39 cellular contexts compared by ENCODE assay signal in the genomic region with DNA sequence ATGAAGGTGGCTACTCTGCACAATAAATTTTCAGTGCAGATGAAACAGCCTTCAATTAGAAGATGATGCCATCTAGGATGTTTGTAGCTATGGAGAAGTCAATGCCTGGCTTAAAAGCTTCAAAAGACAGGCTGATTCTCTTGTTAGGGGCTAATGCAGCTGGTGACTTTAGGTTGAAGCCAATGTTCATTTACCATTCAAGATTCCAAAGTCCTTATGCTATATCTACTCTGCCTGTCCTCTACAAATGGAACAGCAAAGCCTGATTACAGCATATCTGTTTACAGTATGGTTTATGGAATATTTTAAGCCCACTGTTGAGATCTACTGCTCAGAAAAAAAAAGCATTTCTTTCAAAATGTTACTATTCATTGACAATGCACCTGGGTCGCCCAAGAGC. TPM values are rescaled to one million over a fixed set of nuclear protein-coding genes. Genes with fewer than 3 reads are reported as not detected.
"Had no signal": no experiment of that assay in that cellular context is flagged by ENCODE, and none has a peak within 500 bp of the region (broad histone marks: within the 10 kb centered on the region; RNA-seq: fewer than 3 reads in every experiment).

No MANE protein-coding gene starts in this region.

- DNase-seq: activated effector memory CD4-positive, alpha-beta T cell treated with anti-CD3 and anti-CD28 coated beads, Interleukin-2, amount 50 U/mL, for 16 hours; activated effector memory CD4-positive, alpha-beta T cell treated with Interleukin-2 at 50 U/mL for 16 hours; activated gamma-delta T cell; activated gamma-delta T cell treated with Interleukin-2 at 50 U/mL for 16 hours; activated naive CD4-positive, alpha-beta T cell; activated naive CD4-positive, alpha-beta T cell treated with anti-CD3 and anti-CD28 coated beads for 36 hours; activated naive CD4-positive, alpha-beta T cell treated with anti-CD3 and anti-CD28 coated beads, Interleukin-2, amount 10 ng/mL, durations not matched to agents 7 days and 5 days; activated naive CD4-positive, alpha-beta T cell treated with anti-CD3 and anti-CD28 coated beads, Interleukin-2, amount 50 U/mL, for 16 hours; activated naive CD4-positive, alpha-beta T cell treated with Interleukin-2 at 50 U/mL for 16 hours; activated naive CD8-positive, alpha-beta T cell treated with anti-CD3 and anti-CD28 coated beads for 36 hours; activated naive CD8-positive, alpha-beta T cell treated with anti-CD3 and anti-CD28 coated beads, Interleukin-2, amount 10 ng/mL, durations not matched to agents 7 days and 5 days; activated naive CD8-positive, alpha-beta T cell treated with anti-CD3 and anti-CD28 coated beads, Interleukin-2, amount 50 U/mL, for 24 hours; activated T-cell treated with anti-CD3 and anti-CD28 coated beads, Interleukin-2, amount 50 U/mL, for 1 hour; activated T-cell treated with anti-CD3 and anti-CD28 coated beads, Interleukin-2, amount 50 U/mL, for 24 hours; activated T-cell treated with anti-CD3 and anti-CD28 coated beads, Interleukin-2, amount 50 U/mL, for 4 hours; activated T-cell treated with anti-CD3 and anti-CD28 coated beads, Interleukin-2, amount 50 U/mL, for 48 hours; activated T-cell treated with anti-CD3 and anti-CD28 coated beads, Interleukin-2, amount 50 U/mL, for 72 hours; adrenal gland; amniotic stem cell; amygdala; anterior cingulate cortex; aorta; body of pancreas; brain microvascular endothelial cell; caudate nucleus; central memory CD4-positive, alpha-beta T cell; cerebellar nuclear complex had no signal

- H3K9me3 ChIP-seq: body of pancreas had no signal

- H3K27me3 ChIP-seq: adrenal gland, ascending aorta, body of pancreas, brain microvascular endothelial cell, breast epithelium, cardiac muscle cell had no signal

- FAIRE-seq: bronchial epithelial cell had no signal

- H3K4me3 Mint-ChIP-seq: activated naive CD4-positive, alpha-beta T cell treated with anti-CD3 and anti-CD28 coated beads for 36 hours; activated naive CD4-positive, alpha-beta T cell treated with anti-CD3 and anti-CD28 coated beads, Interleukin-2, amount 10 ng/mL, durations not matched to agents 7 days and 5 days; activated naive CD4-positive, alpha-beta T cell treated with anti-CD3 and anti-CD28 coated beads, Interleukin-2, amount 50 U/mL, for 24 hours; activated naive CD8-positive, alpha-beta T cell; activated naive CD8-positive, alpha-beta T cell treated with anti-CD3 and anti-CD28 coated beads for 36 hours; activated naive CD8-positive, alpha-beta T cell treated with anti-CD3 and anti-CD28 coated beads, Interleukin-2, amount 10 ng/mL, durations not matched to agents 7 days and 5 days; activated naive CD8-positive, alpha-beta T cell treated with anti-CD3 and anti-CD28 coated beads, Interleukin-2, amount 50 U/mL, for 24 hours; activated T-cell treated with anti-CD3 and anti-CD28 coated beads, Interleukin-2, amount 50 U/mL, for 24 hours; activated T-cell treated with anti-CD3 and anti-CD28 coated beads, Interleukin-2, amount 50 U/mL, for 4 hours; activated T-cell treated with anti-CD3 and anti-CD28 coated beads, Interleukin-2, amount 50 U/mL, for 72 hours; activated T-helper 1 cell treated with anti-CD3 and anti-CD28 coated beads, Interleukin-12 subunit alpha, Interleukin-12 subunit beta, Interleukin-2, Interleukin-4 antibody, amounts not matched to agents 30 ng/mL and 10 ng/mL and 1 ng/mL, durations not matched to agents 14 hours and 24 hours and 36 hours; activated T-helper 17 cell treated with anti-CD3 and anti-CD28 coated beads, Interleukin-2, amount 50 U/mL, for 72 hours; brain; central memory CD8-positive, alpha-beta T cell had no signal

- H3K36me3 ChIP-seq: adrenal gland, ascending aorta, brain microvascular endothelial cell, breast epithelium, cardiac muscle cell had no signal

- H3K27ac ChIP-seq: adrenal gland, ascending aorta, body of pancreas, brain microvascular endothelial cell, breast epithelium, cardiac muscle cell had no signal

- ATAC-seq: activated naive CD8-positive, alpha-beta T cell treated with anti-CD3 and anti-CD28 coated beads, Interleukin-2, amount 50 U/mL, for 24 hours; activated T-cell treated with anti-CD3 and anti-CD28 coated beads, Interleukin-2, amount 50 U/mL, for 4 hours; body of pancreas had no signal

- H3K4me1 Mint-ChIP-seq: activated naive CD4-positive, alpha-beta T cell treated with anti-CD3 and anti-CD28 coated beads, Interleukin-2, amount 10 ng/mL, durations not matched to agents 7 days and 5 days; activated naive CD4-positive, alpha-beta T cell treated with anti-CD3 and anti-CD28 coated beads, Interleukin-2, amount 50 U/mL, for 24 hours; activated naive CD8-positive, alpha-beta T cell treated with anti-CD3 and anti-CD28 coated beads, Interleukin-2, amount 10 ng/mL, durations not matched to agents 7 days and 5 days; activated T-helper 17 cell treated with anti-CD3 and anti-CD28 coated beads, Interleukin-2, amount 50 U/mL, for 72 hours had no signal

- H3K4me3 ChIP-seq: adrenal gland, ascending aorta, body of pancreas, breast epithelium, cardiac muscle cell had no signal

- H3K27ac Mint-ChIP-seq: activated naive CD4-positive, alpha-beta T cell treated with anti-CD3 and anti-CD28 coated beads for 36 hours; activated naive CD4-positive, alpha-beta T cell treated with anti-CD3 and anti-CD28 coated beads, Interleukin-2, amount 10 ng/mL, durations not matched to agents 7 days and 5 days; activated naive CD4-positive, alpha-beta T cell treated with anti-CD3 and anti-CD28 coated beads, Interleukin-2, amount 50 U/mL, for 24 hours; activated naive CD4-positive, alpha-beta T cell treated with anti-CD3 and anti-CD28 coated beads, Interleukin-2, amount 50 U/mL, for 72 hours; activated naive CD8-positive, alpha-beta T cell; activated naive CD8-positive, alpha-beta T cell treated with anti-CD3 and anti-CD28 coated beads for 36 hours; activated naive CD8-positive, alpha-beta T cell treated with anti-CD3 and anti-CD28 coated beads, Interleukin-2, amount 10 ng/mL, durations not matched to agents 7 days and 5 days; activated naive CD8-positive, alpha-beta T cell treated with anti-CD3 and anti-CD28 coated beads, Interleukin-2, amount 50 U/mL, for 24 hours; activated T-cell treated with anti-CD3 and anti-CD28 coated beads, Interleukin-2, amount 50 U/mL, for 24 hours; activated T-cell treated with anti-CD3 and anti-CD28 coated beads, Interleukin-2, amount 50 U/mL, for 72 hours; activated T-helper 1 cell treated with anti-CD3 and anti-CD28 coated beads, Interleukin-12 subunit alpha, Interleukin-12 subunit beta, Interleukin-2, Interleukin-4 antibody, amounts not matched to agents 30 ng/mL and 10 ng/mL and 1 ng/mL, durations not matched to agents 14 hours and 24 hours and 36 hours; activated T-helper 17 cell treated with anti-CD3 and anti-CD28 coated beads, Interleukin-2, amount 50 U/mL, for 72 hours; activated T-helper 2 cell treated with anti-CD3 and anti-CD28 coated beads, Interferon-gamma antibody, Interleukin-2, Interleukin-4, amounts not matched to agents 10 μg/mL and 5 μg/mL and 100 μg/mL, durations not matched to agents 14 hours and 24 hours and 36 hours; brain had no signal

- H3K36me3 Mint-ChIP-seq: activated naive CD4-positive, alpha-beta T cell treated with anti-CD3 and anti-CD28 coated beads, Interleukin-2, amount 10 ng/mL, durations not matched to agents 7 days and 5 days; activated naive CD8-positive, alpha-beta T cell treated with anti-CD3 and anti-CD28 coated beads, Interleukin-2, amount 10 ng/mL, durations not matched to agents 7 days and 5 days; brain had no signal

- H3K27me3 Mint-ChIP-seq: activated naive CD4-positive, alpha-beta T cell treated with anti-CD3 and anti-CD28 coated beads, Interleukin-2, amount 50 U/mL, for 24 hours; activated naive CD8-positive, alpha-beta T cell treated with anti-CD3 and anti-CD28 coated beads for 36 hours; activated T-cell treated with anti-CD3 and anti-CD28 coated beads, Interleukin-2, amount 50 U/mL, for 24 hours; activated T-helper 17 cell treated with anti-CD3 and anti-CD28 coated beads, Interleukin-2, amount 50 U/mL, for 72 hours had no signal

- H3K4me1 ChIP-seq: adrenal gland, ascending aorta, body of pancreas, breast epithelium had no signal

- H3K9me3 Mint-ChIP-seq: activated T-helper 17 cell treated with anti-CD3 and anti-CD28 coated beads, Interleukin-2, amount 50 U/mL, for 72 hours had no signal

RNA-seq across cellular contexts. Expression of a gene that starts 15.8 kb away (rescaled TPM):
- total RNA-seq: activated T-helper 1 cell treated with anti-CD3 and anti-CD28 coated beads, Interleukin-12 subunit alpha, Interleukin-12 subunit beta, Interleukin-2, Interleukin-4 antibody, amounts not matched to agents 30 ng/mL and 10 ng/mL and 1 ng/mL, durations not matched to agents 14 hours and 24 hours and 36 hours; activated T-helper 2 cell treated with anti-CD3 and anti-CD28 coated beads, Interferon-gamma antibody, Interleukin-2, Interleukin-4, amounts not matched to agents 10 μg/mL and 5 μg/mL and 100 μg/mL, durations not matched to agents 14 hours and 24 hours and 36 hours had no signal
- polyA plus RNA-seq: cardiac muscle cell had no signal
